In the genomic region with DNA sequence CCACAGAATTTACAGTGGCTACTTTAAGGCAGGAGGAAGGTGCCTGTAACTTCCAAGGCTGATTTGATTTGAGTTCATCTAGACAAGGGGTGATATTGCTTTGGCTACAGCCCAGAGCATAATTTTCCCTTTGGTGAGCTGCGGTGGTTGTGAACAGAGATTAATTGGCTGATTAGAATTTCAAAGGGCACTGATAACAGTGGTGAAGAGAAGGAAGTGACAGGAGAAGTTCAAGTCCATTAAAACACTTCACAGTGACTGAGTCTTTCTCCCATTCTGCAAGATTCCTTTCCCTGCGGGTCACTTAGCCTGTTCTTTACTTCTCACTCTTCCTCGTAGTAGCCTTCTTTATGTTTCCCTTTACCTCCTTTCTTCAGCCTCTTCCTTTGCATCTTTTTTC, we compare ENCODE assay signal across 23 cellular contexts.
A peak's percentile ranks its signal among the peaks of the same experiment; 100 is the strongest.
DNase-seq lines count a peak whose midpoint lies in the region; ATAC-seq and TF ChIP-seq lines count a peak whose summit lies in the region.
"Had no signal": no experiment of that assay in that cellular context is flagged by ENCODE, and none has a peak within 500 bp of the region (broad histone marks: within the 10 kb centered on the region; RNA-seq: fewer than 3 reads in every experiment).

No MANE protein-coding gene starts in this region.

- 0 out of 2 replicates have a peak overlapping the region, but pooled peaks have one; percentile 24 for H3K4ac ChIP-seq in IMR-90 (ENCODE audit: low read depth, low read length)

- H3K56ac ChIP-seq in IMR-90 (ENCODE audit: extremely low read depth, insufficient read depth, low read length) = no peak overlapping the region

- H3K4me3 ChIP-seq in IMR-90 (ENCODE audit: insufficient read depth, low read depth, low read length) = no peak overlapping the region
- no peak overlapping the region for H3K4me3 ChIP-seq in mammary epithelial cell (replicated peaks in 1 of 3; ENCODE audit: insufficient read depth in 1 of 3, low read depth in 2 of 3, low read length in 3 of 3)
- H3K4me3 ChIP-seq: BLaER1, gastroesophageal sphincter had no signal

- no peak overlapping the region for H2BK5ac ChIP-seq in IMR-90 (ENCODE audit: low read depth, low read length, poor library complexity, severe bottlenecking)

- TF ChIP-seq POLR2A in IMR-90 (IDR thresholded peaks at IDR 0.05; ENCODE audit: low read depth, low read length) = no peak

- H3K27ac Mint-ChIP-seq in WTC11 = no peak overlapping the region; the same call in 1 of the 2 replicates
- no peak overlapping the region for H3K27ac Mint-ChIP-seq in endothelial cell (ENCODE audit: unreplicated experiment)
- H3K27ac Mint-ChIP-seq in T-helper 2 cell treated with Interferon-gamma antibody and Interleukin-4, amounts not matched to agents 5 μg/mL and 100 μg/mL, for 36 hours = no peak overlapping the region
- H3K27ac Mint-ChIP-seq: activated CD4-positive, alpha-beta memory T cell treated with anti-CD3 and anti-CD28 coated beads, Interleukin-2, amount 10 ng/mL, durations not matched to agents 7 days and 5 days; nephron had no signal

- H3K9me3 ChIP-seq in IMR-90 (ENCODE audit: control insufficient read depth, insufficient read depth, low read length) (no peaks in the 10 kb centered on the region), mammary epithelial cell (replicated peaks; ENCODE audit: insufficient read depth, low read length) (no peaks in the 10 kb centered on the region)
- H3K9me3 ChIP-seq: BLaER1, gastroesophageal sphincter had no signal

- H3K9me3 Mint-ChIP-seq in WTC11 (no peaks in the 10 kb centered on the region), endothelial cell (ENCODE audit: unreplicated experiment) (no peaks in the 10 kb centered on the region)
- no peaks in the 10 kb centered on the region for H3K9me3 Mint-ChIP-seq in T-helper 2 cell treated with Interferon-gamma antibody and Interleukin-4, amounts not matched to agents 5 μg/mL and 100 μg/mL, for 36 hours
- H3K9me3 Mint-ChIP-seq: activated CD4-positive, alpha-beta memory T cell treated with anti-CD3 and anti-CD28 coated beads, Interleukin-2, amount 10 ng/mL, durations not matched to agents 7 days and 5 days; nephron had no signal

- H3K4me1 ChIP-seq in IMR-90 (ENCODE audit: control insufficient read depth, insufficient read depth, low read length) (peaks cover 13% of the 10 kb centered on the region), mammary epithelial cell (ENCODE audit: insufficient read depth, low read length) (no peaks in the 10 kb centered on the region)

- no peak overlapping the region for H2AK9ac ChIP-seq in IMR-90 (replicated peaks; ENCODE audit: low read depth, low read length, poor library complexity)

- BruUV-seq in IMR-90 (replicated peaks; lab: Mats Ljungman, UMichigan) = no TSS peak
- no TSS peak for BruUV-seq in mammary epithelial cell (replicated peaks; lab: Mats Ljungman, UMichigan)

- H4K20me1 ChIP-seq in IMR-90 (ENCODE audit: insufficient read depth, low read length) (no peaks in the 10 kb centered on the region), mammary epithelial cell (ENCODE audit: insufficient read depth, low read length) (no peaks in the 10 kb centered on the region)
- H4K20me1 ChIP-seq: BLaER1 had no signal

- TF ChIP-seq CTCF in IMR-90 (conservative IDR thresholded peaks at IDR 0.05; ENCODE audit: low read depth, low read length) (no peak), WTC11 (IDR thresholded peaks at IDR 0.05) (no peak), mammary epithelial cell (conservative IDR thresholded peaks at IDR 0.05 in 1 of 2, IDR thresholded peaks at IDR 0.05 in 1 of 2; ENCODE audit: extremely low read depth in 1 of 2, insufficient read depth in 1 of 2, low read depth in 1 of 2, low read length in 2 of 2) (no peak), endothelial cell (IDR thresholded peaks at IDR 0.05; ENCODE audit: unreplicated experiment) (no peak)

- no peaks in the 10 kb centered on the region for H3K79me2 ChIP-seq in mammary epithelial cell (ENCODE audit: insufficient read depth, low read length)

- no peak overlapping the region for H3K9ac ChIP-seq in IMR-90 (ENCODE audit: low read depth, low read length)
- H3K9ac ChIP-seq in mammary epithelial cell (ENCODE audit: insufficient read depth, low read length) = no peak overlapping the region
- H3K9ac ChIP-seq: BLaER1 had no signal

- no peak overlapping the region; the same call in 1 of the 2 replicates for H3K14ac ChIP-seq in IMR-90 (replicated peaks; ENCODE audit: low read depth, low read length)

- dilution Hi-C loops in IMR-90 (cut with HindIII; ENCODE audit: low sequenced_read_pairs, unreplicated experiment) (no loop called here), mammary epithelial cell (cut with HindIII; ENCODE audit: low sequenced_read_pairs) (no loop called here)

- H2AK5ac ChIP-seq in IMR-90 (ENCODE audit: low read depth, low read length) = no peak overlapping the region

- peak overlapping the region; percentile 47 for H2AFZ ChIP-seq in IMR-90 (replicated peaks; ENCODE audit: low read length, poor library complexity)
- no peak overlapping the region for H2AFZ ChIP-seq in mammary epithelial cell (ENCODE audit: low read depth, low read length)

- H2BK20ac ChIP-seq in IMR-90 (ENCODE audit: low read depth, low read length) = peak overlapping the region; percentile 57; the same call in 1 of the 2 replicates

- no peak overlapping the region for H2BK15ac ChIP-seq in IMR-90 (ENCODE audit: low read depth, low read length)

- no peaks in the 10 kb centered on the region for H3K9me1 ChIP-seq in IMR-90 (ENCODE audit: insufficient read depth, low read length)

- H3K27ac ChIP-seq in IMR-90 (ENCODE audit: insufficient read depth, low read length) (no peak overlapping the region), mammary epithelial cell (ENCODE audit: insufficient read depth, low read depth, low read length) (no peak overlapping the region)
- H3K27ac ChIP-seq: BLaER1, gastroesophageal sphincter, WERI-Rb-1 had no signal

- H4K91ac ChIP-seq in IMR-90 (ENCODE audit: insufficient read depth, low read depth, low read length) = no peak overlapping the region

- CTCF ChIA-PET in IMR-90 (lab: Yijun Ruan, JAX) = no interaction called here
- CTCF ChIA-PET in WTC11 (lab: Charles Lee) = interaction anchor here (1.8 kb wide), 1 partner anchor 44 kb away, joined by 4 read pairs; no protein-coding TSS in a partner anchor
- CTCF ChIA-PET in mammary epithelial cell (lab: Charles Lee; ENCODE audit: low non-redundant PET) = no interaction called here

- H4K8ac ChIP-seq in IMR-90 (ENCODE audit: low read depth in 2 of 2, low read length in 2 of 2) = peak overlapping the region in 1 of 2 experiments; percentile 67; a peak in 2 of 4 replicates

- ATAC-seq in IMR-90 (ENCODE audit: low read depth) (no peak), WTC11 (peak; percentile 46)
- ATAC-seq: gastroesophageal sphincter, Panc1 had no signal

- H3K79me1 ChIP-seq in IMR-90 (ENCODE audit: low read depth in 1 of 2, low read length in 2 of 2) = no peaks in the 10 kb centered on the region

- peak overlapping the region; percentile 52; the same call in 1 of the 2 replicates for H3K23ac ChIP-seq in IMR-90 (ENCODE audit: low read depth, low read length)

- no peaks in the 10 kb centered on the region for H3K27me3 ChIP-seq in IMR-90 (ENCODE audit: control insufficient read depth, insufficient read depth, low read length)
- H3K27me3 ChIP-seq in mammary epithelial cell (ENCODE audit: insufficient read depth, low read length) = no peaks in the 10 kb centered on the region
- H3K27me3 ChIP-seq: gastroesophageal sphincter had no signal

- peak overlapping the region; percentile 42; the same call in 1 of the 2 replicates for H2BK120ac ChIP-seq in IMR-90 (ENCODE audit: low read depth, low read length)

- H3K36me3 Mint-ChIP-seq in WTC11 (no peaks in the 10 kb centered on the region), endothelial cell (ENCODE audit: low read depth, unreplicated experiment) (no peaks in the 10 kb centered on the region)
- no peaks in the 10 kb centered on the region for H3K36me3 Mint-ChIP-seq in T-helper 2 cell treated with Interferon-gamma antibody and Interleukin-4, amounts not matched to agents 5 μg/mL and 100 μg/mL, for 36 hours (ENCODE audit: low read depth)

- peak overlapping the region; percentile 20; the same call in 1 of the 2 replicates for H3K18ac ChIP-seq in IMR-90 (ENCODE audit: low read depth, low read length)

- intact Hi-C loops in IMR-90 (cut with micrococcal nuclease) (no loop called here), mammary epithelial cell (cut with micrococcal nuclease) (no loop called here)

- WGBS in IMR-90 (ENCODE audit: extremely low coverage in 2 of 2, insufficient read length in 1 of 2), 2 experiments = no CpG with 5 or more reads among the region's 3 CpGs
- WGBS in mammary epithelial cell (ENCODE audit: low coverage, missing lambda C conversion rate) = 77% methylated on average over 3 of the region's 3 CpGs

- H3K27me3 Mint-ChIP-seq in WTC11 (ENCODE audit: low read depth) (no peaks in the 10 kb centered on the region), endothelial cell (ENCODE audit: unreplicated experiment) (peaks cover 4% of the 10 kb centered on the region)
- H3K27me3 Mint-ChIP-seq in T-helper 2 cell treated with Interferon-gamma antibody and Interleukin-4, amounts not matched to agents 5 μg/mL and 100 μg/mL, for 36 hours (ENCODE audit: low read depth) = peaks cover 33% of the 10 kb centered on the region

- POLR2A ChIA-PET in IMR-90 (lab: Charles Lee; ENCODE audit: unreplicated experiment) (no interaction called here), WTC11 (lab: Charles Lee) (no interaction called here)

- peak; percentile 24 for DNase-seq in Daoy (ENCODE audit: low read depth)
- peak; percentile 24 for DNase-seq in IMR-90
- DNase-seq in WTC11 (ENCODE audit: low spot score) = no peak
- DNase-seq in kidney tubule cell (ENCODE audit: low spot score) = peak; percentile 35
- no peak for DNase-seq in mammary epithelial cell
- DNase-seq in endothelial cell (ENCODE audit: low spot score) = no peak
- no peak for DNase-seq in COLO829 (ENCODE audit: low spot score)
- DNase-seq in T-helper 2 cell treated with Interferon-gamma antibody and Interleukin-4, amounts not matched to agents 5 μg/mL and 100 μg/mL, for 36 hours (ENCODE audit: low spot score) = no peak
- DNase-seq: activated CD4-positive, alpha-beta memory T cell treated with anti-CD3 and anti-CD28 coated beads, Interleukin-2, amount 10 ng/mL, durations not matched to agents 7 days and 5 days; Calu3; effector CD8-positive, alpha-beta T cell; GDM1; KG1; MV-4-11; NCI-H2081; posterior cingulate gyrus; substantia nigra; T-helper 2 cell; WERI-Rb-1 had no signal

- H3K4me3 Mint-ChIP-seq in WTC11 = no peak overlapping the region
- H3K4me3 Mint-ChIP-seq in endothelial cell (ENCODE audit: unreplicated experiment) = no peak overlapping the region
- H3K4me3 Mint-ChIP-seq in T-helper 2 cell treated with Interferon-gamma antibody and Interleukin-4, amounts not matched to agents 5 μg/mL and 100 μg/mL, for 36 hours = no peak overlapping the region
- H3K4me3 Mint-ChIP-seq: activated CD4-positive, alpha-beta memory T cell treated with anti-CD3 and anti-CD28 coated beads, Interleukin-2, amount 10 ng/mL, durations not matched to agents 7 days and 5 days; nephron had no signal

- in situ Hi-C loops in IMR-90 (cut with MboI; ENCODE audit: low sequenced_read_pairs) (no loop called here), mammary epithelial cell (cut with MboI; ENCODE audit: low sequenced_read_pairs in 2 of 2) (no loop called here)

- 0 out of 2 replicates have a peak overlapping the region, but pooled peaks have one; percentile 10 for H3K4me2 ChIP-seq in IMR-90 (ENCODE audit: low read depth, low read length)
- H3K4me2 ChIP-seq in mammary epithelial cell (ENCODE audit: insufficient read depth, low read depth, low read length) = no peak overlapping the region
- H3K4me2 ChIP-seq: BLaER1 had no signal

- no peaks in the 10 kb centered on the region for H3K36me3 ChIP-seq in IMR-90 (ENCODE audit: control insufficient read depth, insufficient read depth, low read length)
- no peaks in the 10 kb centered on the region for H3K36me3 ChIP-seq in mammary epithelial cell (ENCODE audit: insufficient read depth, low read length)
- H3K36me3 ChIP-seq: BLaER1, gastroesophageal sphincter, WERI-Rb-1 had no signal

- no peak overlapping the region; the same call in 1 of the 2 replicates for H4K5ac ChIP-seq in IMR-90 (ENCODE audit: low read depth, low read length)

- TF ChIP-seq RAD21 in IMR-90 (IDR thresholded peaks at IDR 0.05; ENCODE audit: low read length) = no peak

- H3K4me1 Mint-ChIP-seq in WTC11 = peaks cover 27% of the 10 kb centered on the region
- peaks cover 9% of the 10 kb centered on the region for H3K4me1 Mint-ChIP-seq in endothelial cell (ENCODE audit: unreplicated experiment)
- no peaks in the 10 kb centered on the region for H3K4me1 Mint-ChIP-seq in T-helper 2 cell treated with Interferon-gamma antibody and Interleukin-4, amounts not matched to agents 5 μg/mL and 100 μg/mL, for 36 hours (ENCODE audit: low read depth)
- H3K4me1 Mint-ChIP-seq: activated CD4-positive, alpha-beta memory T cell treated with anti-CD3 and anti-CD28 coated beads, Interleukin-2, amount 10 ng/mL, durations not matched to agents 7 days and 5 days; nephron had no signal

Comparison
In these comparisons a context has a peak if more than half of its experiments do, and no peak if none do; other contexts are left out.
1. DNase-seq: peak in Daoy (single experiment), IMR-90 (single experiment) and kidney tubule cell (single experiment); none in WTC11 (single experiment), mammary epithelial cell (single experiment), endothelial cell (single experiment), COLO829 (single experiment) and T-helper 2 cell treated with Interferon-gamma antibody and Interleukin-4, amounts not matched to agents 5 μg/mL and 100 μg/mL, for 36 hours (single experiment).